1 cellular context compared by ENCODE assay signal in the genomic region with DNA sequence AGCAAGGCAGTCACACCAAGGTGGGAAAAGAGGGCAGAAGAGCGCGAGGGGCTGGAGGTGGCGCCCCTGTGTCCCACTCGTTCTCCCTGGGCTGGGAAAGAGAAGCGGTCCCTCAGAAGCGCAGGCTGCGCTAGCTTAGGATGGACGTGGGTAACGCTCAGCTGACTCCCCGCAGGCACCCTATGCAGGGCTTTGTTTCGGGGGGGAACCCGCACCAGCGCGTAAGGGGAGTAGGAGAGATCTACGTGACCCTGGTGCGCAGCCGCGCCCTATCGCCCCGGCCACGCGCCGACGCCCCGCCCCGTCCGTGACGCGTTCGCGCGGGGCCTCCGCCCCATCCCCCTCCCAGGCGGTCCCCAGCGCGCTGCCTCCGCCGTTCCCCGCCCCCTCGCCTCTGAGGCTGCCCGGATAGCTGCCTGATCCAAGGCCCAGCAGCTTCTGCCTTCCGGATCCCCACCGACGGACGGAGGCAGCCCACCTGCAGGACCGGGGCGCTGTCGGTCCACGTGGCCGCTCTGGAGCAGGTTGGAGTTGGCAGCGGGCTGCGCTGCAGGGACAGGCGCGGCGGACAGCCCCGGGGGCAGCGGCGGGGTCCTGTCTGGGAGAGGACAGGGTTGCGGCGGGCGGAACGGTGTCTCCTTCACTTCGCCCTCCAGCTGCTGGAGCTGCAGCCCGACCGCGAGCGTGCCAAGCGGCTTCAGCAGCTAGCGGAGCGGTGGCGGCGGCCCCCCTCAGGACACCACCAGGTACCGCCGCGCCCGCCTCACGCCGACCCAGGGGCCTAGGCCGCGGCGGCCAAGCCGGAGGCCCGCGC.
TF ChIP-seq lines count a peak whose summit lies in the region.

A gene with protein sequence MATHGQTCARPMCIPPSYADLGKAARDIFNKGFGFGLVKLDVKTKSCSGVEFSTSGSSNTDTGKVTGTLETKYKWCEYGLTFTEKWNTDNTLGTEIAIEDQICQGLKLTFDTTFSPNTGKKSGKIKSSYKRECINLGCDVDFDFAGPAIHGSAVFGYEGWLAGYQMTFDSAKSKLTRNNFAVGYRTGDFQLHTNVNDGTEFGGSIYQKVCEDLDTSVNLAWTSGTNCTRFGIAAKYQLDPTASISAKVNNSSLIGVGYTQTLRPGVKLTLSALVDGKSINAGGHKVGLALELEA (plus strand): TSS at position 604 of the 814 bp plus-strand sequence. CDS start 363 bp downstream, outside the sequence.

TF ChIP-seq in HEK293, 187 proteins besides CTCF, POLR2A, EP300 and RAD21 (continued from another document and continues in another):
- TF ChIP-seq, protein P1, sequence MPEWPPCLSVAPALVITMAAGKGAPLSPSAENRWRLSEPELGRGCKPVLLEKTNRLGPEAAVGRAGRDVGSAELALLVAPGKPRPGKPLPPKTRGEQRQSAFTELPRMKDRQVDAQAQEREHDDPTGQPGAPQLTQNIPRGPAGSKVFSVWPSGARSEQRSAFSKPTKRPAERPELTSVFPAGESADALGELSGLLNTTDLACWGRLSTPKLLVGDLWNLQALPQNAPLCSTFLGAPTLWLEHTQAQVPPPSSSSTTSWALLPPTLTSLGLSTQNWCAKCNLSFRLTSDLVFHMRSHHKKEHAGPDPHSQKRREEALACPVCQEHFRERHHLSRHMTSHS (tag by site-specific recombination; IDR thresholded peaks at IDR 0.05): no peak
- TF ChIP-seq ZNF624 (tag by site-specific recombination; IDR thresholded peaks at IDR 0.05) (no peak), PRDM1 (tag by site-specific recombination; IDR thresholded peaks at IDR 0.05) (no peak), ZBTB1 (tag by site-specific recombination; IDR thresholded peaks at IDR 0.05) (no peak), GFI1B (tag by site-specific recombination; IDR thresholded peaks at IDR 0.05) (0 out of 2 replicates have a peak, but pooled peaks have one; percentile 27), ZNF391 (tag by site-specific recombination; IDR thresholded peaks at IDR 0.05; ENCODE audit: borderline replicate concordance, low read depth) (peak; percentile 98), ZNF132 (tag by site-specific recombination; IDR thresholded peaks at IDR 0.05; ENCODE audit: borderline replicate concordance) (no peak), SP7 (tag by site-specific recombination; IDR thresholded peaks at IDR 0.05) (peak; percentile 94), ZBTB20 (tag by site-specific recombination; IDR thresholded peaks at IDR 0.05) (peak; percentile 61; the same call in 1 of the 2 replicates), ZFHX2 (tag by site-specific recombination; conservative IDR thresholded peaks at IDR 0.05) (peak; percentile 93), ZNF354C (tag by site-specific recombination; IDR thresholded peaks at IDR 0.05; ENCODE audit: borderline replicate concordance, low read depth) (no peak), ZNF768 (tag by site-specific recombination; IDR thresholded peaks at IDR 0.05) (no peak), ZNF24 (tag by site-specific recombination; IDR thresholded peaks at IDR 0.05) (peak; percentile 86), SCRT1 (tag by site-specific recombination; IDR thresholded peaks at IDR 0.05; ENCODE audit: borderline replicate concordance) (no peak), ZNF792 (tag by site-specific recombination; IDR thresholded peaks at IDR 0.05) (no peak), ZNF555 (tag by site-specific recombination; conservative IDR thresholded peaks at IDR 0.05) (no peak), ZNF660 (tag by site-specific recombination; IDR thresholded peaks at IDR 0.05) (peak; percentile 85; the same call in 1 of the 2 replicates), GLI2 (tag by site-specific recombination; IDR thresholded peaks at IDR 0.05; ENCODE audit: borderline replicate concordance, low read depth) (no peak), KLF10 (tag by site-specific recombination; IDR thresholded peaks at IDR 0.05) (peak; percentile 86), ZBTB48 (tag by site-specific recombination; IDR thresholded peaks at IDR 0.05) (peak; percentile 66; the same call in 1 of the 2 replicates), IKZF3 (tag by site-specific recombination; IDR thresholded peaks at IDR 0.05) (no peak), ZNF302 (tag by site-specific recombination; IDR thresholded peaks at IDR 0.05; ENCODE audit: low read depth) (no peak), ZNF785 (tag by site-specific recombination; IDR thresholded peaks at IDR 0.05) (no peak), ZNF23 (tag by site-specific recombination; IDR thresholded peaks at IDR 0.05; ENCODE audit: borderline replicate concordance) (no peak), ZNF202 (tag by site-specific recombination; IDR thresholded peaks at IDR 0.05; ENCODE audit: borderline replicate concordance) (no peak), YY2 (tag by site-specific recombination; IDR thresholded peaks at IDR 0.05) (peak; percentile 91), ZNF544 (tag by site-specific recombination; IDR thresholded peaks at IDR 0.05) (no peak), ZNF157 (tag by site-specific recombination; IDR thresholded peaks at IDR 0.05) (no peak)
- TF ChIP-seq, protein P2, sequence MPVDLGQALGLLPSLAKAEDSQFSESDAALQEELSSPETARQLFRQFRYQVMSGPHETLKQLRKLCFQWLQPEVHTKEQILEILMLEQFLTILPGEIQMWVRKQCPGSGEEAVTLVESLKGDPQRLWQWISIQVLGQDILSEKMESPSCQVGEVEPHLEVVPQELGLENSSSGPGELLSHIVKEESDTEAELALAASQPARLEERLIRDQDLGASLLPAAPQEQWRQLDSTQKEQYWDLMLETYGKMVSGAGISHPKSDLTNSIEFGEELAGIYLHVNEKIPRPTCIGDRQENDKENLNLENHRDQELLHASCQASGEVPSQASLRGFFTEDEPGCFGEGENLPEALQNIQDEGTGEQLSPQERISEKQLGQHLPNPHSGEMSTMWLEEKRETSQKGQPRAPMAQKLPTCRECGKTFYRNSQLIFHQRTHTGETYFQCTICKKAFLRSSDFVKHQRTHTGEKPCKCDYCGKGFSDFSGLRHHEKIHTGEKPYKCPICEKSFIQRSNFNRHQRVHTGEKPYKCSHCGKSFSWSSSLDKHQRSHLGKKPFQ (tag by site-specific recombination; IDR thresholded peaks at IDR 0.05): no peak; the same call in 1 of the 2 replicates
- TF ChIP-seq, protein P3, sequence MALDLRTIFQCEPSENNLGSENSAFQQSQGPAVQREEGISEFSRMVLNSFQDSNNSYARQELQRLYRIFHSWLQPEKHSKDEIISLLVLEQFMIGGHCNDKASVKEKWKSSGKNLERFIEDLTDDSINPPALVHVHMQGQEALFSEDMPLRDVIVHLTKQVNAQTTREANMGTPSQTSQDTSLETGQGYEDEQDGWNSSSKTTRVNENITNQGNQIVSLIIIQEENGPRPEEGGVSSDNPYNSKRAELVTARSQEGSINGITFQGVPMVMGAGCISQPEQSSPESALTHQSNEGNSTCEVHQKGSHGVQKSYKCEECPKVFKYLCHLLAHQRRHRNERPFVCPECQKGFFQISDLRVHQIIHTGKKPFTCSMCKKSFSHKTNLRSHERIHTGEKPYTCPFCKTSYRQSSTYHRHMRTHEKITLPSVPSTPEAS (tag by site-specific recombination; IDR thresholded peaks at IDR 0.05): no peak; the same call in 1 of the 2 replicates
- TF ChIP-seq, protein P4, sequence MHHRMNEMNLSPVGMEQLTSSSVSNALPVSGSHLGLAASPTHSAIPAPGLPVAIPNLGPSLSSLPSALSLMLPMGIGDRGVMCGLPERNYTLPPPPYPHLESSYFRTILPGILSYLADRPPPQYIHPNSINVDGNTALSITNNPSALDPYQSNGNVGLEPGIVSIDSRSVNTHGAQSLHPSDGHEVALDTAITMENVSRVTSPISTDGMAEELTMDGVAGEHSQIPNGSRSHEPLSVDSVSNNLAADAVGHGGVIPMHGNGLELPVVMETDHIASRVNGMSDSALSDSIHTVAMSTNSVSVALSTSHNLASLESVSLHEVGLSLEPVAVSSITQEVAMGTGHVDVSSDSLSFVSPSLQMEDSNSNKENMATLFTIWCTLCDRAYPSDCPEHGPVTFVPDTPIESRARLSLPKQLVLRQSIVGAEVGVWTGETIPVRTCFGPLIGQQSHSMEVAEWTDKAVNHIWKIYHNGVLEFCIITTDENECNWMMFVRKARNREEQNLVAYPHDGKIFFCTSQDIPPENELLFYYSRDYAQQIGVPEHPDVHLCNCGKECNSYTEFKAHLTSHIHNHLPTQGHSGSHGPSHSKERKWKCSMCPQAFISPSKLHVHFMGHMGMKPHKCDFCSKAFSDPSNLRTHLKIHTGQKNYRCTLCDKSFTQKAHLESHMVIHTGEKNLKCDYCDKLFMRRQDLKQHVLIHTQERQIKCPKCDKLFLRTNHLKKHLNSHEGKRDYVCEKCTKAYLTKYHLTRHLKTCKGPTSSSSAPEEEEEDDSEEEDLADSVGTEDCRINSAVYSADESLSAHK (tag by site-specific recombination; IDR thresholded peaks at IDR 0.05): peak; percentile 10
- TF ChIP-seq, protein P5, sequence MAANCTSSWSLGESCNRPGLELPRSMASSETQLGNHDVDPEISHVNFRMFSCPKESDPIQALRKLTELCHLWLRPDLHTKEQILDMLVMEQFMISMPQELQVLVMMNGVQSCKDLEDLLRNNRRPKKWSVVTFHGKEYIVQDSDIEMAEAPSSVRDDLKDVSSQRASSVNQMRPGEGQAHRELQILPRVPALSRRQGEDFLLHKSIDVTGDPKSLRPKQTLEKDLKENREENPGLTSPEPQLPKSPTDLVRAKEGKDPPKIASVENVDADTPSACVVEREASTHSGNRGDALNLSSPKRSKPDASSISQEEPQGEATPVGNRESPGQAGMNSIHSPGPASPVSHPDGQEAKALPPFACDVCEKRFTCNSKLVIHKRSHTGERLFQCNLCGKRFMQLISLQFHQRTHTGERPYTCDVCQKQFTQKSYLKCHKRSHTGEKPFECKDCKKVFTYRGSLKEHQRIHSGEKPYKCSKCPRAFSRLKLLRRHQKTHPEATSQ (tag by site-specific recombination; IDR thresholded peaks at IDR 0.05): peak; percentile 24; the same call in 1 of the 2 replicates
- TF ChIP-seq, protein P6, sequence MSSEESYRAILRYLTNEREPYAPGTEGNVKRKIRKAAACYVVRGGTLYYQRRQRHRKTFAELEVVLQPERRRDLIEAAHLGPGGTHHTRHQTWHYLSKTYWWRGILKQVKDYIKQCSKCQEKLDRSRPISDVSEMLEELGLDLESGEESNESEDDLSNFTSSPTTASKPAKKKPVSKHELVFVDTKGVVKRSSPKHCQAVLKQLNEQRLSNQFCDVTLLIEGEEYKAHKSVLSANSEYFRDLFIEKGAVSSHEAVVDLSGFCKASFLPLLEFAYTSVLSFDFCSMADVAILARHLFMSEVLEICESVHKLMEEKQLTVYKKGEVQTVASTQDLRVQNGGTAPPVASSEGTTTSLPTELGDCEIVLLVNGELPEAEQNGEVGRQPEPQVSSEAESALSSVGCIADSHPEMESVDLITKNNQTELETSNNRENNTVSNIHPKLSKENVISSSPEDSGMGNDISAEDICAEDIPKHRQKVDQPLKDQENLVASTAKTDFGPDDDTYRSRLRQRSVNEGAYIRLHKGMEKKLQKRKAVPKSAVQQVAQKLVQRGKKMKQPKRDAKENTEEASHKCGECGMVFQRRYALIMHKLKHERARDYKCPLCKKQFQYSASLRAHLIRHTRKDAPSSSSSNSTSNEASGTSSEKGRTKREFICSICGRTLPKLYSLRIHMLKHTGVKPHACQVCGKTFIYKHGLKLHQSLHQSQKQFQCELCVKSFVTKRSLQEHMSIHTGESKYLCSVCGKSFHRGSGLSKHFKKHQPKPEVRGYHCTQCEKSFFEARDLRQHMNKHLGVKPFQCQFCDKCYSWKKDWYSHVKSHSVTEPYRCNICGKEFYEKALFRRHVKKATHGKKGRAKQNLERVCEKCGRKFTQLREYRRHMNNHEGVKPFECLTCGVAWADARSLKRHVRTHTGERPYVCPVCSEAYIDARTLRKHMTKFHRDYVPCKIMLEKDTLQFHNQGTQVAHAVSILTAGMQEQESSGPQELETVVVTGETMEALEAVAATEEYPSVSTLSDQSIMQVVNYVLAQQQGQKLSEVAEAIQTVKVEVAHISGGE (tag by site-specific recombination; conservative IDR thresholded peaks at IDR 0.05; ENCODE audit: low read depth): peak; percentile 43
- TF ChIP-seq, protein P7, sequence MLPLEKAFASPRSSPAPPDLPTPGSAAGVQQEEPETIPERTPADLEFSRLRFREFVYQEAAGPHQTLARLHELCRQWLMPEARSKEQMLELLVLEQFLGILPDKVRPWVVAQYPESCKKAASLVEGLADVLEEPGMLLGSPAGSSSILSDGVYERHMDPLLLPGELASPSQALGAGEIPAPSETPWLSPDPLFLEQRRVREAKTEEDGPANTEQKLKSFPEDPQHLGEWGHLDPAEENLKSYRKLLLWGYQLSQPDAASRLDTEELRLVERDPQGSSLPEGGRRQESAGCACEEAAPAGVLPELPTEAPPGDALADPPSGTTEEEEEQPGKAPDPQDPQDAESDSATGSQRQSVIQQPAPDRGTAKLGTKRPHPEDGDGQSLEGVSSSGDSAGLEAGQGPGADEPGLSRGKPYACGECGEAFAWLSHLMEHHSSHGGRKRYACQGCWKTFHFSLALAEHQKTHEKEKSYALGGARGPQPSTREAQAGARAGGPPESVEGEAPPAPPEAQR (tag by site-specific recombination; IDR thresholded peaks at IDR 0.05): peak; percentile 93; the same call in 1 of the 2 replicates
- TF ChIP-seq, protein P8, sequence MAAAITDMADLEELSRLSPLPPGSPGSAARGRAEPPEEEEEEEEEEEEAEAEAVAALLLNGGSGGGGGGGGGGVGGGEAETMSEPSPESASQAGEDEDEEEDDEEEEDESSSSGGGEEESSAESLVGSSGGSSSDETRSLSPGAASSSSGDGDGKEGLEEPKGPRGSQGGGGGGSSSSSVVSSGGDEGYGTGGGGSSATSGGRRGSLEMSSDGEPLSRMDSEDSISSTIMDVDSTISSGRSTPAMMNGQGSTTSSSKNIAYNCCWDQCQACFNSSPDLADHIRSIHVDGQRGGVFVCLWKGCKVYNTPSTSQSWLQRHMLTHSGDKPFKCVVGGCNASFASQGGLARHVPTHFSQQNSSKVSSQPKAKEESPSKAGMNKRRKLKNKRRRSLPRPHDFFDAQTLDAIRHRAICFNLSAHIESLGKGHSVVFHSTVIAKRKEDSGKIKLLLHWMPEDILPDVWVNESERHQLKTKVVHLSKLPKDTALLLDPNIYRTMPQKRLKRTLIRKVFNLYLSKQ (tag by site-specific recombination; IDR thresholded peaks at IDR 0.05; ENCODE audit: borderline replicate concordance): no peak
- TF ChIP-seq, protein P9, sequence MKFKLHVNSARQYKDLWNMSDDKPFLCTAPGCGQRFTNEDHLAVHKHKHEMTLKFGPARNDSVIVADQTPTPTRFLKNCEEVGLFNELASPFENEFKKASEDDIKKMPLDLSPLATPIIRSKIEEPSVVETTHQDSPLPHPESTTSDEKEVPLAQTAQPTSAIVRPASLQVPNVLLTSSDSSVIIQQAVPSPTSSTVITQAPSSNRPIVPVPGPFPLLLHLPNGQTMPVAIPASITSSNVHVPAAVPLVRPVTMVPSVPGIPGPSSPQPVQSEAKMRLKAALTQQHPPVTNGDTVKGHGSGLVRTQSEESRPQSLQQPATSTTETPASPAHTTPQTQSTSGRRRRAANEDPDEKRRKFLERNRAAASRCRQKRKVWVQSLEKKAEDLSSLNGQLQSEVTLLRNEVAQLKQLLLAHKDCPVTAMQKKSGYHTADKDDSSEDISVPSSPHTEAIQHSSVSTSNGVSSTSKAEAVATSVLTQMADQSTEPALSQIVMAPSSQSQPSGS (tag by site-specific recombination; IDR thresholded peaks at IDR 0.05; ENCODE audit: low read depth): no peak
